15 cellular contexts compared by ENCODE assay signal in genomic region chr10:77007836-77008235, GRCh38.
DNase-seq lines count a peak whose midpoint lies in the region; ATAC-seq lines count a peak whose summit lies in the region.
"Had no signal": no experiment of that assay in that cellular context is flagged by ENCODE, and none has a peak within 500 bp of the region (broad histone marks: within the 10 kb centered on the region; RNA-seq: fewer than 3 reads in every experiment).

No MANE protein-coding gene starts in this region.

- H3K27ac Mint-ChIP-seq in activated naive CD8-positive, alpha-beta T cell treated with anti-CD3 and anti-CD28 coated beads for 36 hours = no peak overlapping the region
- H3K27ac Mint-ChIP-seq: activated CD4-positive, alpha-beta T cell treated with anti-CD3 and anti-CD28 coated beads, Interleukin-2, amount 10 ng/mL, durations not matched to agents 7 days and 5 days; B cell had no signal

- peaks cover 4% of the 10 kb centered on the region for H3K27me3 Mint-ChIP-seq in activated naive CD8-positive, alpha-beta T cell treated with anti-CD3 and anti-CD28 coated beads for 36 hours
- H3K27me3 Mint-ChIP-seq: B cell had no signal

- no peak overlapping the region for H3K4me3 Mint-ChIP-seq in activated naive CD8-positive, alpha-beta T cell treated with anti-CD3 and anti-CD28 coated beads for 36 hours
- H3K4me3 Mint-ChIP-seq: activated CD4-positive, alpha-beta T cell treated with anti-CD3 and anti-CD28 coated beads, Interleukin-2, amount 10 ng/mL, durations not matched to agents 7 days and 5 days; B cell; nephron progenitor cell had no signal

- H3K9me3 Mint-ChIP-seq in activated naive CD8-positive, alpha-beta T cell treated with anti-CD3 and anti-CD28 coated beads for 36 hours = no peaks in the 10 kb centered on the region
- H3K9me3 Mint-ChIP-seq: activated CD4-positive, alpha-beta T cell treated with anti-CD3 and anti-CD28 coated beads, Interleukin-2, amount 10 ng/mL, durations not matched to agents 7 days and 5 days; nephron progenitor cell had no signal

- DNase-seq in NCI-H748 (lab: John Stamatoyannopoulos, UW; ENCODE audit: unreplicated experiment) = no peak
- DNase-seq in activated naive CD8-positive, alpha-beta T cell treated with anti-CD3 and anti-CD28 coated beads for 36 hours = no peak
- DNase-seq in kidney tubule cell (ENCODE audit: low spot score) = no peak
- no peak for DNase-seq in NCI-H2107 (lab: John Stamatoyannopoulos, UW)
- DNase-seq: activated CD4-positive, alpha-beta T cell treated with anti-CD3 and anti-CD28 coated beads, Interleukin-2, amount 10 ng/mL, durations not matched to agents 7 days and 5 days; activated naive CD4-positive, alpha-beta T cell treated with anti-CD3 and anti-CD28 coated beads, Interleukin-2, amount 50 U/mL, for 16 hours; NCI-H1048; NCI-H526; nephron progenitor cell had no signal

- ATAC-seq in GM18502 (IDR thresholded peaks at IDR 0.05; ENCODE audit: poor library complexity, unreplicated experiment) (peak; percentile 85), GM19463 (IDR thresholded peaks at IDR 0.05; ENCODE audit: unreplicated experiment) (peak; percentile 66), HG02943 (IDR thresholded peaks at IDR 0.05; ENCODE audit: low read depth, unreplicated experiment) (peak; percentile 82), HG03575 (IDR thresholded peaks at IDR 0.05; ENCODE audit: extremely low read depth, insufficient number of reproducible peaks, low FRiP score, unreplicated experiment) (peak; percentile 79)
- ATAC-seq: SK-N-SH treated with all-trans-retinoic acid at 6 μM for 48 hours had no signal

- peaks cover 6% of the 10 kb centered on the region for H3K4me1 Mint-ChIP-seq in activated naive CD8-positive, alpha-beta T cell treated with anti-CD3 and anti-CD28 coated beads for 36 hours
- H3K4me1 Mint-ChIP-seq: activated CD4-positive, alpha-beta T cell treated with anti-CD3 and anti-CD28 coated beads, Interleukin-2, amount 10 ng/mL, durations not matched to agents 7 days and 5 days had no signal

- H3K36me3 Mint-ChIP-seq in activated naive CD8-positive, alpha-beta T cell treated with anti-CD3 and anti-CD28 coated beads for 36 hours = no peaks in the 10 kb centered on the region
